In genomic region chr2:177532567-177532966, GRCh38 we compare ENCODE assay signal across 11 cellular contexts.
"Had no signal": no experiment of that assay in that cellular context is flagged by ENCODE, and none has a peak within 500 bp of the region (broad histone marks: within the 10 kb centered on the region; RNA-seq: fewer than 3 reads in every experiment).

No MANE protein-coding gene starts in this region.

- DNase-seq: GM23248, GOT3, H7, H9, HCEC 1CT, HFFc6 had no signal

- H3K4me3 Mint-ChIP-seq: GM23338, H9, HFFc6 had no signal

- H3K4me2 ChIP-seq: GM23338 had no signal

- H3K4me3 ChIP-seq: GM23248, GM23338, HAP-1 had no signal

- H2AFZ ChIP-seq: GM23248, GM23338 had no signal

- H3K9me3 ChIP-seq: HAP-1 had no signal

- H3K36me3 ChIP-seq: HAP-1 had no signal

- H3K27ac ChIP-seq: GM23248 had no signal

- ATAC-seq: HCT116 had no signal

- H3K9ac ChIP-seq: GM23248 had no signal

- FAIRE-seq: H1, H54 had no signal

- H3K9me3 Mint-ChIP-seq: GM23338, HFFc6 had no signal

- H3K27ac Mint-ChIP-seq: GM23338, H9, HFFc6 had no signal
